Comparison of ENCODE assay signal across 8 cellular contexts in the genomic region with DNA sequence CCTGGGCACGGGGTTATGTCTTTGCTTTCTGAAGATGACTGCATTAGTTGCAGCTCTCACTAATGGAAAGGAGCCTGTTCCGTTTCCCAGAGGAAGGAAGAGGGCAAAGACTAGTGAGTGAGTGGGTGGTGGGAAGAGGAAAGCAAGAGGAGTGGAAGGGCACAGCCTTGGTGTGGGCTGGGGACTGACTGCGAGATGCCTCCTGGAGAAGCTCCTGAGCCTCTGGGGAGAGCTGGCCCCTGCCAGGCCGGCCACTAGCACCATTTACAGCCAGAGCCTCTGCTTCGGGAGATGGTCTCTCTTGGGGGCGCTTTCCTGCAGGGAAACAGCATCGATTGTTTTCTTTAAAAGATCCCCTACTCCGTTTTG. TPM values are rescaled to one million over a fixed set of nuclear protein-coding genes. Genes with fewer than 3 reads are reported as not detected.
DNase-seq lines count a peak whose midpoint lies in the region; ATAC-seq and TF ChIP-seq lines count a peak whose summit lies in the region.

No MANE protein-coding gene starts in this region.

- H3K27ac Mint-ChIP-seq in activated T-cell treated with anti-CD3 and anti-CD28 coated beads, Interleukin-2, amount 50 U/mL, for 72 hours = no peak overlapping the region
- no peak overlapping the region for H3K27ac Mint-ChIP-seq in activated T-cell treated with anti-CD3 and anti-CD28 coated beads, Interleukin-2, amount 50 U/mL, for 24 hours
- no peak overlapping the region for H3K27ac Mint-ChIP-seq in activated CD4-positive, alpha-beta memory T cell treated with anti-CD3 and anti-CD28 coated beads, Interleukin-2, amount 10 ng/mL, durations not matched to agents 7 days and 5 days
- H3K27ac Mint-ChIP-seq in chondrocyte (ENCODE audit: unreplicated experiment) = no peak overlapping the region

- H3K27ac ChIP-seq in layer of hippocampus (ENCODE audit: low read depth, low read length) (peak overlapping the region; percentile 38), suprapubic skin (no peak overlapping the region)

- H3K4me3 ChIP-seq in suprapubic skin = peak overlapping the region; percentile 81

- CTCF ChIA-PET in activated CD4-positive, alpha-beta memory T cell treated with anti-CD3 and anti-CD28 coated beads, Interleukin-2, amount 10 ng/mL, durations not matched to agents 7 days and 5 days (lab: Charles Lee) = no interaction called here

- H3K36me3 Mint-ChIP-seq in activated T-cell treated with anti-CD3 and anti-CD28 coated beads, Interleukin-2, amount 50 U/mL, for 72 hours (ENCODE audit: insufficient read depth in 2 of 2) = no peaks in the 10 kb centered on the region
- no peaks in the 10 kb centered on the region for H3K36me3 Mint-ChIP-seq in activated T-cell treated with anti-CD3 and anti-CD28 coated beads, Interleukin-2, amount 50 U/mL, for 24 hours (ENCODE audit: low read depth)
- H3K36me3 Mint-ChIP-seq in activated CD4-positive, alpha-beta memory T cell treated with anti-CD3 and anti-CD28 coated beads, Interleukin-2, amount 10 ng/mL, durations not matched to agents 7 days and 5 days (ENCODE audit: low read depth) = no peaks in the 10 kb centered on the region
- H3K36me3 Mint-ChIP-seq in chondrocyte (ENCODE audit: low read depth) = no peaks in the 10 kb centered on the region

- peaks cover 77% of the 10 kb centered on the region for H3K27me3 Mint-ChIP-seq in activated T-cell treated with anti-CD3 and anti-CD28 coated beads, Interleukin-2, amount 50 U/mL, for 72 hours (ENCODE audit: low read depth)
- peaks cover 76% of the 10 kb centered on the region for H3K27me3 Mint-ChIP-seq in activated T-cell treated with anti-CD3 and anti-CD28 coated beads, Interleukin-2, amount 50 U/mL, for 24 hours
- H3K27me3 Mint-ChIP-seq in activated CD4-positive, alpha-beta memory T cell treated with anti-CD3 and anti-CD28 coated beads, Interleukin-2, amount 10 ng/mL, durations not matched to agents 7 days and 5 days = peaks cover 79% of the 10 kb centered on the region
- peaks cover 57% of the 10 kb centered on the region for H3K27me3 Mint-ChIP-seq in chondrocyte (ENCODE audit: low read depth)

- TF ChIP-seq CTCF in suprapubic skin (IDR thresholded peaks at IDR 0.05) (no peak), chondrocyte (IDR thresholded peaks at IDR 0.05) (no peak)

- TF ChIP-seq EP300 in suprapubic skin (IDR thresholded peaks at IDR 0.05) = no peak

- no peaks in the 10 kb centered on the region for H3K9me3 Mint-ChIP-seq in activated T-cell treated with anti-CD3 and anti-CD28 coated beads, Interleukin-2, amount 50 U/mL, for 72 hours
- no peaks in the 10 kb centered on the region for H3K9me3 Mint-ChIP-seq in activated T-cell treated with anti-CD3 and anti-CD28 coated beads, Interleukin-2, amount 50 U/mL, for 24 hours
- H3K9me3 Mint-ChIP-seq in activated CD4-positive, alpha-beta memory T cell treated with anti-CD3 and anti-CD28 coated beads, Interleukin-2, amount 10 ng/mL, durations not matched to agents 7 days and 5 days = no peaks in the 10 kb centered on the region
- no peaks in the 10 kb centered on the region for H3K9me3 Mint-ChIP-seq in chondrocyte (ENCODE audit: low read depth)

- in situ Hi-C loops in G401 (cut with HindIII; ENCODE audit: low sequenced_read_pairs) = no loop called here

- H3K4me1 Mint-ChIP-seq in activated T-cell treated with anti-CD3 and anti-CD28 coated beads, Interleukin-2, amount 50 U/mL, for 72 hours (ENCODE audit: low read depth) = peaks cover 7% of the 10 kb centered on the region
- peaks cover 12% of the 10 kb centered on the region for H3K4me1 Mint-ChIP-seq in activated T-cell treated with anti-CD3 and anti-CD28 coated beads, Interleukin-2, amount 50 U/mL, for 24 hours (ENCODE audit: low read depth)
- peaks cover 18% of the 10 kb centered on the region for H3K4me1 Mint-ChIP-seq in activated CD4-positive, alpha-beta memory T cell treated with anti-CD3 and anti-CD28 coated beads, Interleukin-2, amount 10 ng/mL, durations not matched to agents 7 days and 5 days
- H3K4me1 Mint-ChIP-seq in chondrocyte (ENCODE audit: low read depth) = peaks cover 24% of the 10 kb centered on the region

- WGBS in suprapubic skin = 23% methylated on average over 8 of the region's 8 CpGs

- H3K9me3 ChIP-seq in suprapubic skin = no peaks in the 10 kb centered on the region

- DNase-seq in activated T-cell treated with anti-CD3 and anti-CD28 coated beads, Interleukin-2, amount 50 U/mL, for 72 hours = no peak
- no peak for DNase-seq in activated T-cell treated with anti-CD3 and anti-CD28 coated beads, Interleukin-2, amount 50 U/mL, for 24 hours
- no peak for DNase-seq in activated CD4-positive, alpha-beta memory T cell treated with anti-CD3 and anti-CD28 coated beads, Interleukin-2, amount 10 ng/mL, durations not matched to agents 7 days and 5 days
- DNase-seq in suprapubic skin (ENCODE audit: low spot score in 2 of 2) (no peak), chondrocyte (ENCODE audit: low spot score) (no peak), A172 (ENCODE audit: low spot score) (no peak), G401 (ENCODE audit: low spot score) (no peak)

- H3K4me3 Mint-ChIP-seq in activated T-cell treated with anti-CD3 and anti-CD28 coated beads, Interleukin-2, amount 50 U/mL, for 72 hours = peak overlapping the region; percentile 37 to 52
- H3K4me3 Mint-ChIP-seq in activated T-cell treated with anti-CD3 and anti-CD28 coated beads, Interleukin-2, amount 50 U/mL, for 24 hours = no peak overlapping the region
- H3K4me3 Mint-ChIP-seq in activated CD4-positive, alpha-beta memory T cell treated with anti-CD3 and anti-CD28 coated beads, Interleukin-2, amount 10 ng/mL, durations not matched to agents 7 days and 5 days = peak overlapping the region; percentile 66
- no peak overlapping the region for H3K4me3 Mint-ChIP-seq in chondrocyte (ENCODE audit: unreplicated experiment)

- no peak for TF ChIP-seq POLR2A in suprapubic skin (IDR thresholded peaks at IDR 0.05)

- H3K36me3 ChIP-seq in suprapubic skin = no peaks in the 10 kb centered on the region

- POLR2A ChIA-PET in activated CD4-positive, alpha-beta memory T cell treated with anti-CD3 and anti-CD28 coated beads, Interleukin-2, amount 10 ng/mL, durations not matched to agents 7 days and 5 days (lab: Charles Lee) = no interaction called here

- H3K4me1 ChIP-seq in suprapubic skin = peaks cover 29% of the 10 kb centered on the region

- ATAC-seq in activated T-cell treated with anti-CD3 and anti-CD28 coated beads, Interleukin-2, amount 50 U/mL, for 72 hours (replicated peaks in 1 of 2) = no peak

- H3K27me3 ChIP-seq in layer of hippocampus (ENCODE audit: control insufficient read depth, insufficient read depth, low read length) (no peaks in the 10 kb centered on the region), suprapubic skin (peaks cover 45% of the 10 kb centered on the region)

RNA-seq across cellular contexts. Expression of a gene that starts 0.8 kb away (rescaled TPM):
- total RNA-seq in activated T-cell treated with anti-CD3 and anti-CD28 coated beads, Interleukin-2, amount 50 U/mL, for 72 hours = under 1 TPM in 1 of 2 donors, not detected in 1; 0.21 TPM
- total RNA-seq in activated CD4-positive, alpha-beta memory T cell treated with anti-CD3 and anti-CD28 coated beads, Interleukin-2, amount 10 ng/mL, durations not matched to agents 7 days and 5 days = under 1 TPM; 0.45 to 0.55 TPM
- total RNA-seq in suprapubic skin (1 to 10 TPM in 1 of 4 donors, under 1 TPM in 2, not detected in 1; 0.31 to 1.7 (median 0.34) TPM), chondrocyte (0.10 to 0.27 TPM (median 0.25 TPM) in 3 replicates)
- 3.7 TPM in 2 replicates for total RNA-seq in A172 (2014; rRNA removed; shearing (Covaris generic))
- 0.10 and 1.6 TPM in 2 replicates for total RNA-seq in G401 (2014; rRNA removed; shearing (Covaris generic))

Comparison
In these comparisons a context has a peak if more than half of its experiments do, and no peak if none do; other contexts are left out.
1. H3K4me3 Mint-ChIP-seq: peak in activated T-cell treated with anti-CD3 and anti-CD28 coated beads, Interleukin-2, amount 50 U/mL, for 72 hours (2 of 2) and activated CD4-positive, alpha-beta memory T cell treated with anti-CD3 and anti-CD28 coated beads, Interleukin-2, amount 10 ng/mL, durations not matched to agents 7 days and 5 days (single experiment); none in activated T-cell treated with anti-CD3 and anti-CD28 coated beads, Interleukin-2, amount 50 U/mL, for 24 hours (single experiment) and chondrocyte (single experiment).